Comparison of ENCODE assay signal across 16 cellular contexts in the genomic region with DNA sequence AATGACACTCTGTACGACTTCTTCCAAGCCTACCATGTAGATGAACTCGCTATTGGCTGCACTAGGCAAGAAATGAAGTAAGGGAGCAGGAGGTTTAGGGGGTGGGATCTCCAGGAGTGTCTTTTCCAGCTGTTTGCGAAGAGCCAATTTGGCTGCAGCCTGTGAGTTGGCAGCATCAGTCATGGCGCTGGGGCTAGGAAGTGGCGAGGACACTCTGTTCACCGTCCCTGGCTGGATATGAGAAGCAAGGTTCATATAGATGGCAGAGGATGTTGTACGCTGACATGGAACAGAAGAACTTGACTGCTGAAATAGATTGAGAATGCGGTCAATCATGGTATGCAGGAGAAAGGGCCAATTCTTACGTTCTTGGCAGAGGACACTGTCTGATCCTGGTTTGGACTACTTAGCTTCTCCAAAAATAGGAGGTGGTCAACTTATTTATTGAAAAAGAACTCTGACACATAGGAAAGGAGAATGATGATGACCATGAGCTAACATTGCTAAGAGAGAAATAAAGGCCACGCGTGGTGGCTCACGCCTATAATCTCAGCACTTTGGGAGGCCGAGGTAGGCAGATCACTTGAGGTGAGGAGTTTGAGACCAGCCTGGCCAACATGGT.
"Had no signal": no experiment of that assay in that cellular context is flagged by ENCODE, and none has a peak within 500 bp of the region (broad histone marks: within the 10 kb centered on the region; RNA-seq: fewer than 3 reads in every experiment).

No MANE protein-coding gene starts in this region.

- H3K27me3 ChIP-seq: cardiac muscle cell, esophagus muscularis mucosa, heart right ventricle, pancreas had no signal

- H3K9me3 ChIP-seq: esophagus muscularis mucosa, heart right ventricle, pancreas had no signal

- H3K9me3 Mint-ChIP-seq: activated CD4-positive, alpha-beta memory T cell treated with anti-CD3 and anti-CD28 coated beads, Interleukin-2, amount 10 ng/mL, durations not matched to agents 7 days and 5 days; activated naive CD8-positive, alpha-beta T cell treated with anti-CD3 and anti-CD28 coated beads, Interleukin-2, amount 10 ng/mL, durations not matched to agents 7 days and 5 days; type B pancreatic cell had no signal

- H3K4me1 ChIP-seq: pancreas had no signal

- H3K4me3 ChIP-seq: cardiac muscle cell, esophagus muscularis mucosa, heart right ventricle, pancreas had no signal

- H3K4me3 Mint-ChIP-seq: activated CD4-positive, alpha-beta memory T cell treated with anti-CD3 and anti-CD28 coated beads, Interleukin-2, amount 10 ng/mL, durations not matched to agents 7 days and 5 days; activated CD4-positive, alpha-beta T cell treated with anti-CD3 and anti-CD28 coated beads for 36 hours; activated naive CD8-positive, alpha-beta T cell treated with anti-CD3 and anti-CD28 coated beads, Interleukin-2, amount 10 ng/mL, durations not matched to agents 7 days and 5 days; naive B cell; T-helper 17 cell; type B pancreatic cell had no signal

- H3K27me3 Mint-ChIP-seq: activated CD4-positive, alpha-beta memory T cell treated with anti-CD3 and anti-CD28 coated beads, Interleukin-2, amount 10 ng/mL, durations not matched to agents 7 days and 5 days; activated CD4-positive, alpha-beta T cell treated with anti-CD3 and anti-CD28 coated beads for 36 hours; activated naive CD8-positive, alpha-beta T cell treated with anti-CD3 and anti-CD28 coated beads, Interleukin-2, amount 10 ng/mL, durations not matched to agents 7 days and 5 days; naive B cell; T-helper 17 cell; type B pancreatic cell had no signal

- H3K4me1 Mint-ChIP-seq: activated CD4-positive, alpha-beta memory T cell treated with anti-CD3 and anti-CD28 coated beads, Interleukin-2, amount 10 ng/mL, durations not matched to agents 7 days and 5 days; activated CD4-positive, alpha-beta T cell treated with anti-CD3 and anti-CD28 coated beads for 36 hours had no signal

- DNase-seq: activated CD4-positive, alpha-beta memory T cell treated with anti-CD3 and anti-CD28 coated beads, Interleukin-2, amount 10 ng/mL, durations not matched to agents 7 days and 5 days; activated CD4-positive, alpha-beta T cell treated with anti-CD3 and anti-CD28 coated beads for 36 hours; activated gamma-delta T cell; activated naive CD8-positive, alpha-beta T cell treated with anti-CD3 and anti-CD28 coated beads, Interleukin-2, amount 10 ng/mL, durations not matched to agents 7 days and 5 days; anterior cingulate cortex; heart right ventricle; left colon; mammary epithelial cell; naive B cell; pancreas; stimulated activated CD4-positive, alpha-beta T cell treated with anti-CD3 and anti-CD28 coated beads, Interleukin-4, amount 100 ng/mL, for 1 hour; stimulated activated naive CD4-positive, alpha-beta T cell treated with Interleukin-2 at 50 U/mL for 16 hours; T-helper 17 cell had no signal

- ATAC-seq: activated CD4-positive, alpha-beta T cell treated with anti-CD3 and anti-CD28 coated beads for 36 hours; left colon; pancreas; T-helper 17 cell had no signal

- H3K27ac ChIP-seq: cardiac muscle cell, pancreas had no signal

- H3K27ac Mint-ChIP-seq: activated CD4-positive, alpha-beta memory T cell treated with anti-CD3 and anti-CD28 coated beads, Interleukin-2, amount 10 ng/mL, durations not matched to agents 7 days and 5 days; activated CD4-positive, alpha-beta T cell treated with anti-CD3 and anti-CD28 coated beads for 36 hours; activated naive CD8-positive, alpha-beta T cell treated with anti-CD3 and anti-CD28 coated beads, Interleukin-2, amount 10 ng/mL, durations not matched to agents 7 days and 5 days; type B pancreatic cell had no signal
